ENCODE assay signal across 23 cellular contexts in genomic region chr5:151338734-151339133, GRCh38. TPM values are rescaled to one million over a fixed set of nuclear protein-coding genes. Genes with fewer than 3 reads are reported as not detected.
DNase-seq lines count a peak whose midpoint lies in the region; ATAC-seq and TF ChIP-seq lines count a peak whose summit lies in the region.
"Had no signal": no experiment of that assay in that cellular context is flagged by ENCODE, and none has a peak within 500 bp of the region (broad histone marks: within the 10 kb centered on the region; RNA-seq: fewer than 3 reads in every experiment).

No MANE protein-coding gene starts in this region.

- POLR2A ChIA-PET in activated naive CD8-positive, alpha-beta T cell treated with anti-CD3 and anti-CD28 coated beads, Interleukin-2, amount 10 ng/mL, durations not matched to agents 7 days and 5 days (lab: Charles Lee): no interaction called here
- POLR2A ChIA-PET in naive thymus-derived CD4-positive, alpha-beta T cell (lab: Charles Lee): no interaction called here

- H3K36me3 Mint-ChIP-seq in activated naive CD8-positive, alpha-beta T cell treated with anti-CD3 and anti-CD28 coated beads, Interleukin-2, amount 10 ng/mL, durations not matched to agents 7 days and 5 days: no peaks in the 10 kb centered on the region
- H3K36me3 Mint-ChIP-seq in activated naive CD8-positive, alpha-beta T cell treated with anti-CD3 and anti-CD28 coated beads, Interleukin-2, amount 50 U/mL, for 24 hours (ENCODE audit: low read depth): no peaks in the 10 kb centered on the region
- H3K36me3 Mint-ChIP-seq in naive thymus-derived CD4-positive, alpha-beta T cell: no peaks in the 10 kb centered on the region
- H3K36me3 Mint-ChIP-seq in endothelial cell (ENCODE audit: low read depth, unreplicated experiment): peaks cover 4% of the 10 kb centered on the region
- H3K36me3 Mint-ChIP-seq: CD14-positive monocyte; CD4-positive, alpha-beta memory T cell had no signal

- ATAC-seq in activated naive CD8-positive, alpha-beta T cell treated with anti-CD3 and anti-CD28 coated beads, Interleukin-2, amount 10 ng/mL, durations not matched to agents 7 days and 5 days (ENCODE audit: low read depth): peak; percentile 42
- ATAC-seq in activated naive CD8-positive, alpha-beta T cell treated with anti-CD3 and anti-CD28 coated beads, Interleukin-2, amount 50 U/mL, for 24 hours: no peak
- peak; percentile 46 for ATAC-seq in naive thymus-derived CD4-positive, alpha-beta T cell
- ATAC-seq in psoas muscle: no peak
- no peak for ATAC-seq in HG03520 (IDR thresholded peaks at IDR 0.05; ENCODE audit: unreplicated experiment)
- ATAC-seq: HCT116, HepG2 had no signal

- CTCF ChIA-PET in naive thymus-derived CD4-positive, alpha-beta T cell (lab: Charles Lee): interaction anchor here (0.6 kb wide), 1 partner anchor 1300 kb away, joined by 3 read pairs; no protein-coding TSS in a partner anchor

- intact Hi-C loops in naive thymus-derived CD4-positive, alpha-beta T cell (cut with micrococcal nuclease): no loop called here
- intact Hi-C loops in psoas muscle (cut with DNase I): no loop called here

- TF ChIP-seq CTCF in psoas muscle (IDR thresholded peaks at IDR 0.05) (no peak), endothelial cell (IDR thresholded peaks at IDR 0.05; ENCODE audit: unreplicated experiment) (no peak), foreskin fibroblast (IDR thresholded peaks at IDR 0.05; ENCODE audit: low read depth, low read length) (no peak)

- H3K27ac Mint-ChIP-seq in activated naive CD8-positive, alpha-beta T cell treated with anti-CD3 and anti-CD28 coated beads, Interleukin-2, amount 10 ng/mL, durations not matched to agents 7 days and 5 days: no peak overlapping the region
- no peak overlapping the region for H3K27ac Mint-ChIP-seq in activated naive CD8-positive, alpha-beta T cell treated with anti-CD3 and anti-CD28 coated beads, Interleukin-2, amount 50 U/mL, for 24 hours
- H3K27ac Mint-ChIP-seq in naive thymus-derived CD4-positive, alpha-beta T cell: no peak overlapping the region
- H3K27ac Mint-ChIP-seq in endothelial cell (ENCODE audit: unreplicated experiment): no peak overlapping the region
- H3K27ac Mint-ChIP-seq: CD14-positive monocyte; CD4-positive, alpha-beta memory T cell; HFFc6 had no signal

- H3K27me3 ChIP-seq in naive thymus-derived CD4-positive, alpha-beta T cell (ENCODE audit: control insufficient read depth in 2 of 2, insufficient read depth in 2 of 2, low read length in 2 of 2): no peaks in the 10 kb centered on the region
- no peaks in the 10 kb centered on the region for H3K27me3 ChIP-seq in psoas muscle (ENCODE audit: insufficient read depth in 3 of 3, low read length in 2 of 3)
- H3K27me3 ChIP-seq: BLaER1 had no signal

- no peak overlapping the region for H3K4me3 Mint-ChIP-seq in activated naive CD8-positive, alpha-beta T cell treated with anti-CD3 and anti-CD28 coated beads, Interleukin-2, amount 10 ng/mL, durations not matched to agents 7 days and 5 days
- no peak overlapping the region for H3K4me3 Mint-ChIP-seq in activated naive CD8-positive, alpha-beta T cell treated with anti-CD3 and anti-CD28 coated beads, Interleukin-2, amount 50 U/mL, for 24 hours
- H3K4me3 Mint-ChIP-seq in naive thymus-derived CD4-positive, alpha-beta T cell: no peak overlapping the region
- no peak overlapping the region for H3K4me3 Mint-ChIP-seq in endothelial cell (ENCODE audit: unreplicated experiment)
- H3K4me3 Mint-ChIP-seq: CD14-positive monocyte; CD4-positive, alpha-beta memory T cell; HFFc6 had no signal

- H3K27ac ChIP-seq in naive thymus-derived CD4-positive, alpha-beta T cell (ENCODE audit: low read depth, low read length): no peak overlapping the region
- H3K27ac ChIP-seq in psoas muscle: peak overlapping the region; percentile 10
- H3K27ac ChIP-seq: BLaER1 had no signal

- peaks cover 5% of the 10 kb centered on the region for H3K4me1 Mint-ChIP-seq in activated naive CD8-positive, alpha-beta T cell treated with anti-CD3 and anti-CD28 coated beads, Interleukin-2, amount 10 ng/mL, durations not matched to agents 7 days and 5 days
- no peaks in the 10 kb centered on the region for H3K4me1 Mint-ChIP-seq in activated naive CD8-positive, alpha-beta T cell treated with anti-CD3 and anti-CD28 coated beads, Interleukin-2, amount 50 U/mL, for 24 hours
- peaks cover 0 to 7% (median 6%) of the 10 kb centered on the region in 7 donors for H3K4me1 Mint-ChIP-seq in naive thymus-derived CD4-positive, alpha-beta T cell
- H3K4me1 Mint-ChIP-seq in endothelial cell (ENCODE audit: unreplicated experiment): no peaks in the 10 kb centered on the region
- H3K4me1 Mint-ChIP-seq: CD14-positive monocyte had no signal

- no peaks in the 10 kb centered on the region for H3K4me1 ChIP-seq in naive thymus-derived CD4-positive, alpha-beta T cell (ENCODE audit: control insufficient read depth in 2 of 2, insufficient read depth in 2 of 2, low read length in 2 of 2)
- H3K4me1 ChIP-seq in psoas muscle: no peaks in the 10 kb centered on the region
- H3K4me1 ChIP-seq: BLaER1 had no signal

- peaks cover 19% of the 10 kb centered on the region for H3K27me3 Mint-ChIP-seq in activated naive CD8-positive, alpha-beta T cell treated with anti-CD3 and anti-CD28 coated beads, Interleukin-2, amount 10 ng/mL, durations not matched to agents 7 days and 5 days
- H3K27me3 Mint-ChIP-seq in activated naive CD8-positive, alpha-beta T cell treated with anti-CD3 and anti-CD28 coated beads, Interleukin-2, amount 50 U/mL, for 24 hours: peaks cover 21% of the 10 kb centered on the region
- peaks cover 18 to 36% (median 27%) of the 10 kb centered on the region in 5 donors for H3K27me3 Mint-ChIP-seq in naive thymus-derived CD4-positive, alpha-beta T cell
- H3K27me3 Mint-ChIP-seq in endothelial cell (ENCODE audit: unreplicated experiment): no peaks in the 10 kb centered on the region

- no peak for DNase-seq in activated naive CD8-positive, alpha-beta T cell treated with anti-CD3 and anti-CD28 coated beads, Interleukin-2, amount 10 ng/mL, durations not matched to agents 7 days and 5 days
- no peak for DNase-seq in activated naive CD8-positive, alpha-beta T cell treated with anti-CD3 and anti-CD28 coated beads, Interleukin-2, amount 50 U/mL, for 24 hours
- no peak for DNase-seq in naive thymus-derived CD4-positive, alpha-beta T cell
- DNase-seq in psoas muscle (no peak), endothelial cell (ENCODE audit: low spot score) (no peak), NCI-H524 (lab: John Stamatoyannopoulos, UW) (no peak), foreskin fibroblast (no peak)
- DNase-seq: 8988T; CD4-positive, alpha-beta memory T cell; DMS153; DMS79; GDM1; GOT3; H7; HFFc6 had no signal

- no peaks in the 10 kb centered on the region for H3K9me3 ChIP-seq in naive thymus-derived CD4-positive, alpha-beta T cell (ENCODE audit: control insufficient read depth in 2 of 3, low read length in 3 of 3)
- no peaks in the 10 kb centered on the region for H3K9me3 ChIP-seq in psoas muscle
- H3K9me3 ChIP-seq: BLaER1 had no signal

- no peak overlapping the region for H3K4me3 ChIP-seq in naive thymus-derived CD4-positive, alpha-beta T cell (ENCODE audit: low read length)
- H3K4me3 ChIP-seq in psoas muscle (no peak overlapping the region), foreskin fibroblast (ENCODE audit: low read depth in 1 of 2, low read length in 2 of 2) (no peak overlapping the region)
- H3K4me3 ChIP-seq: BLaER1 had no signal

- WGBS in psoas muscle, 3 donors: 87 to 90% (median 89%) methylated on average over 4 of the region's 4 CpGs

- no peaks in the 10 kb centered on the region for H3K36me3 ChIP-seq in naive thymus-derived CD4-positive, alpha-beta T cell (ENCODE audit: control insufficient read depth in 2 of 3, insufficient read depth in 3 of 3, low read length in 3 of 3)
- H3K36me3 ChIP-seq in psoas muscle (ENCODE audit: insufficient read depth in 1 of 2, low read depth in 1 of 2): peaks cover 0 to 90% of the 10 kb centered on the region in 2 donors
- H3K36me3 ChIP-seq: BLaER1 had no signal

- no peaks in the 10 kb centered on the region for H3K9me3 Mint-ChIP-seq in activated naive CD8-positive, alpha-beta T cell treated with anti-CD3 and anti-CD28 coated beads, Interleukin-2, amount 10 ng/mL, durations not matched to agents 7 days and 5 days
- H3K9me3 Mint-ChIP-seq in activated naive CD8-positive, alpha-beta T cell treated with anti-CD3 and anti-CD28 coated beads, Interleukin-2, amount 50 U/mL, for 24 hours: no peaks in the 10 kb centered on the region
- no peaks in the 10 kb centered on the region for H3K9me3 Mint-ChIP-seq in naive thymus-derived CD4-positive, alpha-beta T cell
- no peaks in the 10 kb centered on the region for H3K9me3 Mint-ChIP-seq in endothelial cell (ENCODE audit: unreplicated experiment)
- H3K9me3 Mint-ChIP-seq: HFFc6 had no signal

RNA-seq across cellular contexts. Expression of gene SLC36A2, which starts 8.6 kb away (rescaled TPM):
- total RNA-seq in activated naive CD8-positive, alpha-beta T cell treated with anti-CD3 and anti-CD28 coated beads, Interleukin-2, amount 10 ng/mL, durations not matched to agents 7 days and 5 days: not detected
- total RNA-seq in naive thymus-derived CD4-positive, alpha-beta T cell: not detected
- not detected for polyA plus RNA-seq in naive thymus-derived CD4-positive, alpha-beta T cell
- 10 to 100 TPM; 13.1 to 37.4 (median 21.2) TPM for total RNA-seq in psoas muscle
- 1 to 10 TPM; 2.7 to 8.6 (median 5.8) TPM for polyA plus RNA-seq in psoas muscle
- total RNA-seq in endothelial cell (ENCODE audit: unreplicated experiment): not detected
- total RNA-seq: A673; CD4-positive, alpha-beta memory T cell; Daoy; H7; HepG2; HFFc6 had no signal
- polyA plus RNA-seq: AG04450; CD14-positive monocyte; CD4-positive, alpha-beta memory T cell had no signal

RNA-seq across cellular contexts. Expression of gene SLC36A3, which starts 35.2 kb away (rescaled TPM):
- not detected for total RNA-seq in activated naive CD8-positive, alpha-beta T cell treated with anti-CD3 and anti-CD28 coated beads, Interleukin-2, amount 10 ng/mL, durations not matched to agents 7 days and 5 days
- total RNA-seq in naive thymus-derived CD4-positive, alpha-beta T cell: not detected
- polyA plus RNA-seq in naive thymus-derived CD4-positive, alpha-beta T cell: not detected
- total RNA-seq in psoas muscle (not detected), endothelial cell (ENCODE audit: unreplicated experiment) (not detected)
- not detected for polyA plus RNA-seq in psoas muscle
- total RNA-seq: A673; CD4-positive, alpha-beta memory T cell; Daoy; H7; HepG2; HFFc6 had no signal
- polyA plus RNA-seq: AG04450; CD14-positive monocyte; CD4-positive, alpha-beta memory T cell; HepG2 had no signal

Comparison
In these comparisons a context has a peak if more than half of its experiments do, and no peak if none do; other contexts are left out.
1. ATAC-seq: peak in activated naive CD8-positive, alpha-beta T cell treated with anti-CD3 and anti-CD28 coated beads, Interleukin-2, amount 10 ng/mL, durations not matched to agents 7 days and 5 days (single experiment) and naive thymus-derived CD4-positive, alpha-beta T cell (single experiment); none in activated naive CD8-positive, alpha-beta T cell treated with anti-CD3 and anti-CD28 coated beads, Interleukin-2, amount 50 U/mL, for 24 hours (single experiment), psoas muscle (0 of 4) and HG03520 (single experiment).
2. RNA of gene SLC36A2, which starts 8.6 kb away (total RNA-seq): 13.1 to 37.4 TPM in psoas muscle; not detected in activated naive CD8-positive, alpha-beta T cell treated with anti-CD3 and anti-CD28 coated beads, Interleukin-2, amount 10 ng/mL, durations not matched to agents 7 days and 5 days, not detected in naive thymus-derived CD4-positive, alpha-beta T cell and not detected in endothelial cell (single experiment); every median in the first group is over 10 times any median in the second.